In genomic region chr11:1564535-1565172, GRCh38 we compare ENCODE assay signal across 9 cellular contexts. TPM values are rescaled to one million over a fixed set of nuclear protein-coding genes. Genes with fewer than 3 reads are reported as not detected.
A peak's percentile ranks its signal among the peaks of the same experiment; 100 is the strongest.
DNase-seq lines count a peak whose midpoint lies in the region; ATAC-seq and TF ChIP-seq lines count a peak whose summit lies in the region.
"Had no signal": no experiment of that assay in that cellular context is flagged by ENCODE, and none has a peak within 500 bp of the region (broad histone marks: within the 10 kb centered on the region; RNA-seq: fewer than 3 reads in every experiment).

No MANE protein-coding gene starts in this region.

- intact Hi-C loops in activated CD4-positive, alpha-beta T cell treated with anti-CD3 and anti-CD28 coated beads for 36 hours (cut with DNase I, micrococcal nuclease): no loop called here
- intact Hi-C loops in left ventricle myocardium superior (cut with micrococcal nuclease): no loop called here
- intact Hi-C loops in activated CD8-positive, alpha-beta T cell treated with anti-CD3 and anti-CD28 coated beads for 36 hours (cut with micrococcal nuclease): no loop called here

- H3K27ac ChIP-seq in WERI-Rb-1: peak overlapping the region; percentile 65

- no peaks in the 10 kb centered on the region for H3K9me3 Mint-ChIP-seq in activated CD4-positive, alpha-beta T cell treated with anti-CD3 and anti-CD28 coated beads for 36 hours (ENCODE audit: low read depth)
- no peaks in the 10 kb centered on the region for H3K9me3 Mint-ChIP-seq in activated CD8-positive, alpha-beta T cell treated with anti-CD3 and anti-CD28 coated beads for 36 hours
- H3K9me3 Mint-ChIP-seq: CD8-positive, alpha-beta T cell had no signal

- no peaks in the 10 kb centered on the region for H3K27me3 ChIP-seq in WERI-Rb-1 (ENCODE audit: insufficient read depth, low read depth, severe bottlenecking)

- ATAC-seq in activated CD4-positive, alpha-beta T cell treated with anti-CD3 and anti-CD28 coated beads for 36 hours: peak; percentile 35
- ATAC-seq in left ventricle myocardium superior: peak; percentile 65
- ATAC-seq in omental fat pad (ENCODE audit: low FRiP score): no peak
- no peak for ATAC-seq in HG03095 (IDR thresholded peaks at IDR 0.05; ENCODE audit: unreplicated experiment)
- ATAC-seq in activated CD8-positive, alpha-beta T cell treated with anti-CD3 and anti-CD28 coated beads for 36 hours: no peak
- ATAC-seq: CD8-positive, alpha-beta T cell had no signal

- peaks cover 57% of the 10 kb centered on the region for H3K36me3 ChIP-seq in WERI-Rb-1

- no peaks in the 10 kb centered on the region for H3K27me3 Mint-ChIP-seq in activated CD4-positive, alpha-beta T cell treated with anti-CD3 and anti-CD28 coated beads for 36 hours
- H3K27me3 Mint-ChIP-seq in activated CD8-positive, alpha-beta T cell treated with anti-CD3 and anti-CD28 coated beads for 36 hours: no peaks in the 10 kb centered on the region

- CTCF ChIA-PET in activated CD4-positive, alpha-beta T cell treated with anti-CD3 and anti-CD28 coated beads for 36 hours (lab: Charles Lee): interaction anchor here (2.1 kb wide), 1 partner anchor 9 kb away, joined by 13 read pairs; no protein-coding TSS in a partner anchor
- CTCF ChIA-PET in activated CD8-positive, alpha-beta T cell treated with anti-CD3 and anti-CD28 coated beads for 36 hours (lab: Charles Lee): interaction anchor here (1.2 to 3.5 kb wide), 2 partner anchors 9 to 18 kb away, joined by 3 to 22 read pairs; no protein-coding TSS in a partner anchor

- H3K36me3 Mint-ChIP-seq in activated CD4-positive, alpha-beta T cell treated with anti-CD3 and anti-CD28 coated beads for 36 hours (ENCODE audit: low read depth): no peaks in the 10 kb centered on the region
- no peaks in the 10 kb centered on the region for H3K36me3 Mint-ChIP-seq in activated CD8-positive, alpha-beta T cell treated with anti-CD3 and anti-CD28 coated beads for 36 hours (ENCODE audit: low read depth)

- H3K4me3 Mint-ChIP-seq in activated CD4-positive, alpha-beta T cell treated with anti-CD3 and anti-CD28 coated beads for 36 hours: no peak overlapping the region
- no peak overlapping the region for H3K4me3 Mint-ChIP-seq in activated CD8-positive, alpha-beta T cell treated with anti-CD3 and anti-CD28 coated beads for 36 hours
- H3K4me3 Mint-ChIP-seq: CD8-positive, alpha-beta T cell had no signal

- H3K27ac Mint-ChIP-seq in activated CD4-positive, alpha-beta T cell treated with anti-CD3 and anti-CD28 coated beads for 36 hours: no peak overlapping the region
- no peak overlapping the region for H3K27ac Mint-ChIP-seq in activated CD8-positive, alpha-beta T cell treated with anti-CD3 and anti-CD28 coated beads for 36 hours
- H3K27ac Mint-ChIP-seq: CD8-positive, alpha-beta T cell had no signal

- DNase-seq in activated CD4-positive, alpha-beta T cell treated with anti-CD3 and anti-CD28 coated beads for 36 hours: peak; percentile 51
- DNase-seq in activated CD4-positive, alpha-beta T cell treated with anti-CD3 and anti-CD28 coated beads for 4 hours: no peak
- DNase-seq in WERI-Rb-1: peak; percentile 97
- peak; percentile 81 for DNase-seq in left ventricle myocardium superior
- DNase-seq in stimulated activated CD8-positive, alpha-beta memory T cell treated with anti-CD3 and anti-CD28 coated beads, Interleukin-4, amount 100 ng/mL, for 48 hours: peak; percentile 36
- no peak for DNase-seq in omental fat pad (ENCODE audit: low spot score)
- DNase-seq in activated CD8-positive, alpha-beta T cell treated with anti-CD3 and anti-CD28 coated beads for 36 hours: no peak

- H3K4me3 ChIP-seq in WERI-Rb-1 (ENCODE audit: low read depth, low read length): no peak overlapping the region

- POLR2A ChIA-PET in activated CD4-positive, alpha-beta T cell treated with anti-CD3 and anti-CD28 coated beads for 36 hours (lab: Charles Lee): no interaction called here
- POLR2A ChIA-PET in activated CD8-positive, alpha-beta T cell treated with anti-CD3 and anti-CD28 coated beads for 36 hours (lab: Charles Lee): no interaction called here

- H3K4me1 Mint-ChIP-seq in activated CD4-positive, alpha-beta T cell treated with anti-CD3 and anti-CD28 coated beads for 36 hours: no peaks in the 10 kb centered on the region
- peaks cover 9% of the 10 kb centered on the region for H3K4me1 Mint-ChIP-seq in activated CD8-positive, alpha-beta T cell treated with anti-CD3 and anti-CD28 coated beads for 36 hours (ENCODE audit: low read depth)

- no peaks in the 10 kb centered on the region for H3K9me3 ChIP-seq in WERI-Rb-1 (ENCODE audit: severe bottlenecking)

- TF ChIP-seq CTCF in WERI-Rb-1 (IDR thresholded peaks at IDR 0.05; ENCODE audit: low read depth, low read length) (no peak), omental fat pad (IDR thresholded peaks at IDR 0.05) (no peak)
- TF ChIP-seq CTCF in activated CD8-positive, alpha-beta T cell treated with anti-CD3 and anti-CD28 coated beads for 36 hours (IDR thresholded peaks at IDR 0.05): no peak

RNA-seq across cellular contexts. Expression of gene DUSP8, which starts 7.4 kb away (rescaled TPM):
- total RNA-seq in activated CD4-positive, alpha-beta T cell treated with anti-CD3 and anti-CD28 coated beads for 36 hours: 1 to 10 TPM; 1.3 to 2.8 TPM
- total RNA-seq in left ventricle myocardium superior (7.7 TPM), omental fat pad (1 to 10 TPM in 3 of 4 donors, under 1 TPM in 1; 0.47 to 5.6 (median 4.0) TPM)
- 1 to 10 TPM; 1.4 to 2.0 TPM for total RNA-seq in activated CD8-positive, alpha-beta T cell treated with anti-CD3 and anti-CD28 coated beads for 36 hours

RNA-seq across cellular contexts. Expression of gene KRTAP5-1, which starts 20.4 kb away (rescaled TPM):
- total RNA-seq in activated CD4-positive, alpha-beta T cell treated with anti-CD3 and anti-CD28 coated beads for 36 hours: not detected
- not detected for total RNA-seq in left ventricle myocardium superior
- not detected for total RNA-seq in omental fat pad
- not detected for total RNA-seq in activated CD8-positive, alpha-beta T cell treated with anti-CD3 and anti-CD28 coated beads for 36 hours
- total RNA-seq: CD8-positive, alpha-beta T cell had no signal

RNA-seq across cellular contexts. Expression of gene KRTAP5-2, which starts 33.4 kb away (rescaled TPM):
- total RNA-seq in activated CD4-positive, alpha-beta T cell treated with anti-CD3 and anti-CD28 coated beads for 36 hours: not detected
- total RNA-seq in left ventricle myocardium superior (not detected), omental fat pad (not detected)
- total RNA-seq in activated CD8-positive, alpha-beta T cell treated with anti-CD3 and anti-CD28 coated beads for 36 hours: not detected
- total RNA-seq: CD8-positive, alpha-beta T cell had no signal

RNA-seq across cellular contexts. Expression of gene KRTAP5-3, which starts 43.6 kb away (rescaled TPM):
- total RNA-seq in activated CD4-positive, alpha-beta T cell treated with anti-CD3 and anti-CD28 coated beads for 36 hours: not detected
- total RNA-seq in left ventricle myocardium superior: not detected
- total RNA-seq in omental fat pad: not detected
- total RNA-seq in activated CD8-positive, alpha-beta T cell treated with anti-CD3 and anti-CD28 coated beads for 36 hours: not detected
- total RNA-seq: CD8-positive, alpha-beta T cell had no signal

RNA-seq across cellular contexts. Expression of gene KRTAP5-4, which starts 57.3 kb away (rescaled TPM):
- total RNA-seq in activated CD4-positive, alpha-beta T cell treated with anti-CD3 and anti-CD28 coated beads for 36 hours: not detected
- total RNA-seq in left ventricle myocardium superior (not detected), omental fat pad (not detected)
- not detected for total RNA-seq in activated CD8-positive, alpha-beta T cell treated with anti-CD3 and anti-CD28 coated beads for 36 hours
- total RNA-seq: CD8-positive, alpha-beta T cell had no signal

Comparison
In these comparisons a context has a peak if more than half of its experiments do, and no peak if none do; other contexts are left out.
1. DNase-seq: peak in activated CD4-positive, alpha-beta T cell treated with anti-CD3 and anti-CD28 coated beads for 36 hours (single experiment), WERI-Rb-1 (single experiment), left ventricle myocardium superior (single experiment) and stimulated activated CD8-positive, alpha-beta memory T cell treated with anti-CD3 and anti-CD28 coated beads, Interleukin-4, amount 100 ng/mL, for 48 hours (single experiment); none in activated CD4-positive, alpha-beta T cell treated with anti-CD3 and anti-CD28 coated beads for 4 hours (0 of 2), omental fat pad (single experiment) and activated CD8-positive, alpha-beta T cell treated with anti-CD3 and anti-CD28 coated beads for 36 hours (single experiment).
2. ATAC-seq: peak in activated CD4-positive, alpha-beta T cell treated with anti-CD3 and anti-CD28 coated beads for 36 hours (single experiment) and left ventricle myocardium superior (single experiment); none in omental fat pad (single experiment), HG03095 (single experiment) and activated CD8-positive, alpha-beta T cell treated with anti-CD3 and anti-CD28 coated beads for 36 hours (single experiment).